In genomic region chr19:4059493-4059880, GRCh38 we compare ENCODE assay signal across 9 cellular contexts. TPM values are rescaled to one million over a fixed set of nuclear protein-coding genes. Genes with fewer than 3 reads are reported as not detected.
DNase-seq lines count a peak whose midpoint lies in the region; ATAC-seq, FAIRE-seq and TF ChIP-seq lines count a peak whose summit lies in the region.
"Had no signal": no experiment of that assay in that cellular context is flagged by ENCODE, and none has a peak within 500 bp of the region (broad histone marks: within the 10 kb centered on the region; RNA-seq: fewer than 3 reads in every experiment).

No MANE protein-coding gene starts in this region.

- H3K4me3 ChIP-seq in AG04450 (ENCODE audit: low read depth, low read length) (no peak overlapping the region), Karpas-422 (ENCODE audit: low read length) (peak overlapping the region; percentile 97; the same call in 1 of the 2 replicates), H1 (ENCODE audit: extremely low read depth in 1 of 4, insufficient read depth in 2 of 4, low read depth in 3 of 4, low read length in 4 of 4) (no peak overlapping the region), neuronal stem cell (ENCODE audit: low read length in 2 of 2) (no peak overlapping the region)

- no peak overlapping the region for H3K9ac ChIP-seq in Karpas-422 (ENCODE audit: low read length)
- no peak overlapping the region for H3K9ac ChIP-seq in H1 (replicated peaks in 1 of 4; ENCODE audit: extremely low read depth in 1 of 4, low read depth in 3 of 4, low read length in 3 of 4)
- peak overlapping the region; percentile 63 for H3K9ac ChIP-seq in neuronal stem cell (ENCODE audit: low read depth, low read length, poor library complexity)

- H4K8ac ChIP-seq in H1 (ENCODE audit: extremely low read depth, insufficient read depth, low read length) (no peak overlapping the region), neuronal stem cell (ENCODE audit: low read depth, low read length) (no peak overlapping the region)

- ATAC-seq in HG03565 (IDR thresholded peaks at IDR 0.05; ENCODE audit: unreplicated experiment), result no peak

- no peak overlapping the region for H3K23ac ChIP-seq in H1 (ENCODE audit: insufficient read length)
- no peak overlapping the region for H3K23ac ChIP-seq in neuronal stem cell (ENCODE audit: low read depth, low read length, poor library complexity)

- H3K4ac ChIP-seq in H1 (replicated peaks; ENCODE audit: insufficient read length, low read depth, low read length), result peak overlapping the region; percentile 14
- H3K4ac ChIP-seq in neuronal stem cell (ENCODE audit: low read length), result no peak overlapping the region

- CTCF ChIA-PET in AG04450 (lab: Charles Lee), result no interaction called here
- CTCF ChIA-PET in H1 (lab: Charles Lee; ENCODE audit: partially characterized antibody), result no interaction called here

- no peak overlapping the region for H2BK12ac ChIP-seq in H1 (ENCODE audit: low read depth, low read length)
- H2BK12ac ChIP-seq in neuronal stem cell (ENCODE audit: low read length), result no peak overlapping the region

- 85% methylated on average over 17 of the region's 17 CpGs; no CpG with 5 or more reads in 1 of the 2 experiments for WGBS in H1 (ENCODE audit: extremely low coverage in 1 of 2, insufficient coverage in 1 of 2, insufficient read length in 1 of 2, insufficient replicate concordance in 2 of 2, low coverage in 1 of 2, low lambda C conversion rate in 2 of 2, missing lambda C conversion rate in 1 of 2), 2 experiments
- WGBS in neuronal stem cell (ENCODE audit: extremely low coverage in 2 of 2, insufficient read length in 2 of 2, insufficient replicate concordance in 1 of 2), 2 donors, result no CpG with 5 or more reads among the region's 17 CpGs

- no peak overlapping the region for H2BK20ac ChIP-seq in H1 (ENCODE audit: low read length)

- no peak for TF ChIP-seq POLR2A in H1 (IDR thresholded peaks at IDR 0.05; ENCODE audit: control extremely low read depth in 1 of 2, low read depth in 2 of 2, low read length in 2 of 2)

- H3K4me2 ChIP-seq in Karpas-422 (ENCODE audit: low read depth, low read length, poor library complexity, severe bottlenecking) (peak overlapping the region; percentile 98), H1 (ENCODE audit: insufficient read depth in 1 of 2, low read depth in 2 of 2, low read length in 2 of 2) (no peak overlapping the region), neuronal stem cell (ENCODE audit: insufficient read depth, low read length, poor library complexity, severe bottlenecking) (no peak overlapping the region)

- H3K56ac ChIP-seq in H1 (replicated peaks; ENCODE audit: insufficient read length, low read depth, low read length), result no peak overlapping the region

- peaks cover 83% of the 10 kb centered on the region for H4K20me1 ChIP-seq in Karpas-422 (ENCODE audit: insufficient read depth, low read depth, low read length)
- H4K20me1 ChIP-seq in H1 (replicated peaks in 1 of 2; ENCODE audit: control insufficient read depth in 1 of 2, insufficient read depth in 2 of 2, low read length in 2 of 2), result peaks cover 40 to 48% of the 10 kb centered on the region in 2 experiments

- H3K79me1 ChIP-seq in H1 (ENCODE audit: low read depth, low read length), result peaks cover 15% of the 10 kb centered on the region
- peaks cover 48% of the 10 kb centered on the region for H3K79me1 ChIP-seq in neuronal stem cell (ENCODE audit: low read depth, low read length)

- H2AFZ ChIP-seq in Karpas-422 (ENCODE audit: low read length), result no peak overlapping the region
- no peak overlapping the region for H2AFZ ChIP-seq in H1 (ENCODE audit: low read length)
- H2AFZ ChIP-seq in neuronal stem cell (ENCODE audit: low read length), result no peak overlapping the region

- no peak overlapping the region for H2BK15ac ChIP-seq in H1 (ENCODE audit: low read length)
- no peak overlapping the region for H2BK15ac ChIP-seq in neuronal stem cell (ENCODE audit: low read length)

- no peak for FAIRE-seq in H1 (lab: Jason Lieb, UNC)
- FAIRE-seq: colon had no signal

- H2BK5ac ChIP-seq in H1 (ENCODE audit: low read depth, low read length) (no peak overlapping the region), neuronal stem cell (ENCODE audit: low read length) (peak overlapping the region; percentile 48)

- H3K4me1 ChIP-seq in Karpas-422 (ENCODE audit: low read length) (peaks cover 47% of the 10 kb centered on the region), H1 (replicated peaks in 1 of 4; ENCODE audit: control insufficient read depth in 3 of 4, insufficient read depth in 4 of 4, low read length in 3 of 4) (peaks cover 0 to 39% (median 20%) of the 10 kb centered on the region in 4 experiments; a peak in 5 of 7 replicates), neuronal stem cell (ENCODE audit: control insufficient read depth in 2 of 2, insufficient read depth in 1 of 2, low read depth in 1 of 2, low read length in 2 of 2) (peaks cover 10 to 12% of the 10 kb centered on the region in 2 donors)

- no peak for TF ChIP-seq RAD21 in H1 (IDR thresholded peaks at IDR 0.05 in 1 of 2, conservative IDR thresholded peaks at IDR 0.05 in 1 of 2; ENCODE audit: low read depth in 2 of 2, low read length in 2 of 2)

- DNase-seq in AG04450 (ENCODE audit: low read depth, low spot score) (no peak), Karpas-422 (no peak), H1 (ENCODE audit: low read depth in 1 of 2, low spot score in 2 of 2) (no peak), neuronal stem cell (ENCODE audit: low spot score) (no peak), RPMI8226 (no peak), T1000 (lab: John Stamatoyannopoulos, UW) (no peak)
- no peak for DNase-seq in central memory CD4-positive, alpha-beta T cell

- H3K27me3 ChIP-seq in AG04450 (ENCODE audit: control insufficient read depth, insufficient read depth, low read length), result no peaks in the 10 kb centered on the region
- no peaks in the 10 kb centered on the region for H3K27me3 ChIP-seq in Karpas-422 (ENCODE audit: low read length)
- H3K27me3 ChIP-seq in H1 (replicated peaks in 1 of 4; ENCODE audit: control insufficient read depth in 3 of 4, extremely low read depth in 1 of 4, insufficient read depth in 3 of 4, low read length in 3 of 4), result no peaks in the 10 kb centered on the region
- no peaks in the 10 kb centered on the region for H3K27me3 ChIP-seq in neuronal stem cell (ENCODE audit: control insufficient read depth in 3 of 3, insufficient read depth in 3 of 3, low read depth in 1 of 3, low read length in 3 of 3)

- no peaks in the 10 kb centered on the region for H3K36me3 ChIP-seq in Karpas-422 (ENCODE audit: insufficient read depth, low read length)
- peaks cover 0 to 8% (median under 1%) of the 10 kb centered on the region in 4 experiments; a peak in 3 of 8 replicates for H3K36me3 ChIP-seq in H1 (ENCODE audit: control insufficient read depth in 2 of 4, insufficient read depth in 4 of 4, low read length in 3 of 4)
- H3K36me3 ChIP-seq in neuronal stem cell (replicated peaks in 1 of 2; ENCODE audit: control insufficient read depth in 2 of 2, insufficient read depth in 2 of 2, low read length in 2 of 2), result peaks cover 10 to 14% of the 10 kb centered on the region in 2 donors

- peaks cover 2% of the 10 kb centered on the region; the same call in 1 of the 2 replicates for H3K23me2 ChIP-seq in H1 (ENCODE audit: low read depth, low read length)

- H3K18ac ChIP-seq in H1 (ENCODE audit: extremely low read depth, low read length) (no peak overlapping the region), neuronal stem cell (ENCODE audit: low read length) (peak overlapping the region; percentile 71)

- H3K9me2 ChIP-seq in Karpas-422 (replicated peaks; ENCODE audit: insufficient read depth, low read length), result no peaks in the 10 kb centered on the region

- POLR2A ChIA-PET in AG04450 (lab: Yijun Ruan, JAX), result no interaction called here
- POLR2A ChIA-PET in H1 (lab: Charles Lee; ENCODE audit: partially characterized antibody), result interaction anchor here (0.7 to 2.7 kb wide), 8 partner anchors 12 to 75 kb away, joined by 3 to 10 read pairs (median 5); partner anchors contain the start of genes EEF2 and PIAS4

- H4K91ac ChIP-seq in H1 (replicated peaks; ENCODE audit: insufficient read length, low read length) (no peak overlapping the region), neuronal stem cell (ENCODE audit: low read depth, low read length, poor library complexity) (no peak overlapping the region)

- H3K79me2 ChIP-seq in Karpas-422 (ENCODE audit: low read length) (peaks cover 94% of the 10 kb centered on the region), H1 (ENCODE audit: control insufficient read depth in 1 of 2, insufficient read depth in 2 of 2, low read length in 2 of 2) (peaks cover 26 to 82% of the 10 kb centered on the region in 2 experiments; a peak in 3 of 4 replicates)

- no peak overlapping the region for H4K5ac ChIP-seq in H1 (ENCODE audit: insufficient read length, low read depth, low read length)

- no peak overlapping the region for H2BK120ac ChIP-seq in H1 (replicated peaks; ENCODE audit: low read depth, low read length)
- H2BK120ac ChIP-seq in neuronal stem cell (ENCODE audit: low read depth, low read length), result peak overlapping the region; percentile 47

- peaks cover 15% of the 10 kb centered on the region for H3K9me3 ChIP-seq in AG04450 (ENCODE audit: control insufficient read depth, insufficient read depth, low read length)
- no peaks in the 10 kb centered on the region for H3K9me3 ChIP-seq in Karpas-422 (ENCODE audit: low read length)
- H3K9me3 ChIP-seq in H1 (ENCODE audit: insufficient read depth in 2 of 2, low read depth in 1 of 2, low read length in 1 of 2), result no peaks in the 10 kb centered on the region
- peaks cover 0 to 2% of the 10 kb centered on the region in 2 donors for H3K9me3 ChIP-seq in neuronal stem cell (replicated peaks in 1 of 2; ENCODE audit: control insufficient read depth in 2 of 2, insufficient read depth in 1 of 2, low read depth in 1 of 2, low read length in 2 of 2)

- no peak for TF ChIP-seq EP300 in H1 (IDR thresholded peaks at IDR 0.05; ENCODE audit: borderline replicate concordance in 1 of 2, low read depth in 2 of 2, low read length in 2 of 2)

- TF ChIP-seq CTCF in AG04450 (IDR thresholded peaks at IDR 0.05; ENCODE audit: low read depth, low read length) (no peak), H1 (IDR thresholded peaks at IDR 0.05; ENCODE audit: control extremely low read depth in 1 of 3, insufficient read depth in 1 of 3, low read depth in 1 of 3, low read length in 3 of 3) (no peak)

- no peak overlapping the region for H3K14ac ChIP-seq in H1 (ENCODE audit: insufficient read length)
- H3K14ac ChIP-seq in neuronal stem cell (ENCODE audit: low read length), result no peak overlapping the region

- peak overlapping the region; percentile 84 for H3K27ac ChIP-seq in AG04450 (ENCODE audit: low read depth, low read length)
- H3K27ac ChIP-seq in Karpas-422 (ENCODE audit: low read length), result peak overlapping the region; percentile 34; the same call in 1 of the 2 replicates
- no peak overlapping the region for H3K27ac ChIP-seq in H1 (ENCODE audit: low read depth, low read length)
- H3K27ac ChIP-seq in neuronal stem cell (replicated peaks; ENCODE audit: low read length), result no peak overlapping the region

- H2AK5ac ChIP-seq in H1 (ENCODE audit: low read depth, low read length), result no peak overlapping the region
- H2AK5ac ChIP-seq in neuronal stem cell (ENCODE audit: low read depth, low read length), result peak overlapping the region; percentile 61

RNA-seq across cellular contexts. Expression of gene ZBTB7A, which starts 7.2 kb away (rescaled TPM):
- polyA plus RNA-seq in AG04450 (2011; rRNA removed) (2.7 and 4.0 TPM in 2 replicates), H1 (2011; rRNA removed) (5.6 and 9.1 TPM in 2 replicates)
- polyA minus RNA-seq in AG04450 (2011; rRNA and poly(A)+ RNA removed), result 2.2 and 2.7 TPM in 2 replicates
- 7.2 and 29.3 TPM in 2 replicates for total RNA-seq in Karpas-422 (2014; rRNA removed; shearing (Covaris generic); ENCODE audit: low replicate concordance)
- total RNA-seq in H1 (2021; fragmentation: NEBNext Ultra II Directional; extraction: Animal tissue kit (Norgen Biotek cat#: 25700)), result 16.6 and 17.8 TPM in 2 replicates
- polyA plus RNA-seq in H1 (2011; cell fraction: cytosol; rRNA removed), result 5.6 TPM
- 19.7 TPM for polyA plus RNA-seq in H1 (2011; cell fraction: nucleus; rRNA removed)
- polyA plus RNA-seq in H1 (2012, experiment 1 of 2), result 5.4 to 9.5 TPM (median 8.5 TPM) in 4 replicates
- 4.5 TPM for polyA plus RNA-seq in H1 (2012, experiment 2 of 2)
- 17.9 TPM for polyA plus RNA-seq in H1 (2013, experiment 1 of 2)
- polyA plus RNA-seq in H1 (2013, experiment 2 of 2), result 15.8 TPM
- 3.1 and 3.5 TPM in 2 replicates for polyA minus RNA-seq in H1 (2011; rRNA and poly(A)+ RNA removed)
- polyA minus RNA-seq in H1 (2011; cell fraction: cytosol; rRNA and poly(A)+ RNA removed), result 9.5 TPM
- 14.4 TPM for polyA minus RNA-seq in H1 (2011; cell fraction: nucleus; rRNA and poly(A)+ RNA removed)
- 9.3 TPM for polyA plus RNA-seq in neuronal stem cell (2013, experiment 1 of 2)
- 10.2 TPM for polyA plus RNA-seq in neuronal stem cell (2013, experiment 2 of 2)

RNA-seq across cellular contexts. Expression of gene PIAS4, which starts 52.0 kb away (rescaled TPM):
- polyA plus RNA-seq in AG04450 (2011; rRNA removed) (9.0 and 12.0 TPM in 2 replicates), H1 (2011; rRNA removed) (30.2 and 50.9 TPM in 2 replicates)
- 13.6 and 17.2 TPM in 2 replicates for polyA minus RNA-seq in AG04450 (2011; rRNA and poly(A)+ RNA removed)
- total RNA-seq in Karpas-422 (2014; rRNA removed; shearing (Covaris generic); ENCODE audit: low replicate concordance), result 17.3 and 55.1 TPM in 2 replicates
- total RNA-seq in H1 (2021; fragmentation: NEBNext Ultra II Directional; extraction: Animal tissue kit (Norgen Biotek cat#: 25700)), result 41.4 and 51.4 TPM in 2 replicates
- 20.8 TPM for polyA plus RNA-seq in H1 (2011; cell fraction: cytosol; rRNA removed)
- 63.1 TPM for polyA plus RNA-seq in H1 (2011; cell fraction: nucleus; rRNA removed)
- 38.4 to 43.8 TPM (median 41.8 TPM) in 4 replicates for polyA plus RNA-seq in H1 (2012, experiment 1 of 2)
- 41.0 TPM for polyA plus RNA-seq in H1 (2012, experiment 2 of 2)
- polyA plus RNA-seq in H1 (2013, experiment 1 of 2), result 50.9 TPM
- 51.6 TPM for polyA plus RNA-seq in H1 (2013, experiment 2 of 2)
- 15.1 and 22.0 TPM in 2 replicates for polyA minus RNA-seq in H1 (2011; rRNA and poly(A)+ RNA removed)
- 18.9 TPM for polyA minus RNA-seq in H1 (2011; cell fraction: cytosol; rRNA and poly(A)+ RNA removed)
- polyA minus RNA-seq in H1 (2011; cell fraction: nucleus; rRNA and poly(A)+ RNA removed), result 25.7 TPM
- polyA plus RNA-seq in neuronal stem cell (2013, experiment 1 of 2), result 64.0 TPM
- polyA plus RNA-seq in neuronal stem cell (2013, experiment 2 of 2), result 61.2 TPM

Comparison
In these comparisons a context has a peak if more than half of its experiments do, and no peak if none do; other contexts are left out.
1. H3K27ac ChIP-seq: peak in AG04450 (single experiment) and Karpas-422 (single experiment); none in H1 (single experiment) and neuronal stem cell (single experiment).